Comparison of ENCODE assay signal across 14 cellular contexts in genomic region chr11:29018631-29019030, GRCh38.
DNase-seq lines count a peak whose midpoint lies in the region; ATAC-seq and TF ChIP-seq lines count a peak whose summit lies in the region.
"Had no signal": no experiment of that assay in that cellular context is flagged by ENCODE, and none has a peak within 500 bp of the region (broad histone marks: within the 10 kb centered on the region; RNA-seq: fewer than 3 reads in every experiment).

No MANE protein-coding gene starts in this region.

- intact Hi-C loops in dorsolateral prefrontal cortex (cut with DNase I): no loop called here

- ATAC-seq in GM18505 (IDR thresholded peaks at IDR 0.05; ENCODE audit: unreplicated experiment): no peak
- no peak for ATAC-seq in left lobe of liver

- H3K27ac ChIP-seq in epithelial cell of prostate (peak overlapping the region; percentile 47), dorsolateral prefrontal cortex (no peak overlapping the region)
- H3K27ac ChIP-seq: esophagus muscularis mucosa, KMS-11, SK-N-MC had no signal

- no peak for TF ChIP-seq CTCF in dorsolateral prefrontal cortex (IDR thresholded peaks at IDR 0.05 in 54 of 56, conservative IDR thresholded peaks at IDR 0.05 in 2 of 56; ENCODE audit: low read depth in 1 of 56, partially characterized antibody in 56 of 56)

- TF ChIP-seq POLR2A in GM18505 (IDR thresholded peaks at IDR 0.05; ENCODE audit: borderline replicate concordance, extremely low read depth, insufficient read depth, insufficient read length): no peak

- H3K4me3 ChIP-seq in dorsolateral prefrontal cortex: no peak overlapping the region
- H3K4me3 ChIP-seq: esophagus muscularis mucosa, SK-N-MC had no signal

- H3K27me3 ChIP-seq in dorsolateral prefrontal cortex: no peaks in the 10 kb centered on the region
- H3K27me3 ChIP-seq: esophagus muscularis mucosa had no signal

- DNase-seq in DMS53 treated with DMSO at 0.1 percent for 48 hours (lab: John Stamatoyannopoulos, UW; ENCODE audit: unreplicated experiment): peak; percentile 1
- peak; percentile 33 for DNase-seq in epithelial cell of prostate (ENCODE audit: low read depth, low spot score)
- peak; percentile 93 for DNase-seq in pulmonary artery endothelial cell (ENCODE audit: low read depth, low spot score)
- DNase-seq in dorsolateral prefrontal cortex: no peak
- no peak for DNase-seq in stimulated activated CD4-positive, alpha-beta T cell treated with anti-CD3 and anti-CD28 coated beads, Interleukin-12 subunit alpha, Interleukin-12 subunit beta, amount 100 ng/mL, for 4 hours
- DNase-seq in left lobe of liver (ENCODE audit: low spot score): no peak
- DNase-seq: activated CD4-positive, alpha-beta T cell treated with anti-CD3 and anti-CD28 coated beads, Interleukin-2, amount 10 ng/mL, durations not matched to agents 7 days and 5 days; activated naive CD8-positive, alpha-beta T cell treated with anti-CD3 and anti-CD28 coated beads, Interleukin-2, amount 10 ng/mL, durations not matched to agents 7 days and 5 days; DMS 273 treated with DMSO at 0.1 percent for 48 hours had no signal

TF ChIP-seq in PFSK-1, 5 proteins besides CTCF, POLR2A, EP300 and RAD21:
- TF ChIP-seq POLR2AphosphoS5 (IDR thresholded peaks at IDR 0.05; ENCODE audit: low read depth, low read length) (no peak), SIN3A (IDR thresholded peaks at IDR 0.05; ENCODE audit: borderline replicate concordance, insufficient read depth, low read length) (peak; percentile 73; the same call in 1 of the 2 replicates)

Comparison
In these comparisons a context has a peak if more than half of its experiments do, and no peak if none do; other contexts are left out.
1. DNase-seq: peak in DMS53 treated with DMSO at 0.1 percent for 48 hours (single experiment), epithelial cell of prostate (single experiment) and pulmonary artery endothelial cell (single experiment); none in dorsolateral prefrontal cortex (0 of 10), stimulated activated CD4-positive, alpha-beta T cell treated with anti-CD3 and anti-CD28 coated beads, Interleukin-12 subunit alpha, Interleukin-12 subunit beta, amount 100 ng/mL, for 4 hours (single experiment) and left lobe of liver (single experiment).